15 cellular contexts compared by ENCODE assay signal in genomic region chr4:128639586-128640270, GRCh38.
DNase-seq lines count a peak whose midpoint lies in the region; ATAC-seq and TF ChIP-seq lines count a peak whose summit lies in the region.
"Had no signal": no experiment of that assay in that cellular context is flagged by ENCODE, and none has a peak within 500 bp of the region (broad histone marks: within the 10 kb centered on the region; RNA-seq: fewer than 3 reads in every experiment).

No MANE protein-coding gene starts in this region.

- peaks cover 42% of the 10 kb centered on the region for H3K4me1 ChIP-seq in adipocyte (ENCODE audit: control insufficient read depth, insufficient read depth, low read length)
- H3K4me1 ChIP-seq in gastroesophageal sphincter: peaks cover 0 to 17% (median 0%) of the 10 kb centered on the region in 3 donors
- peaks cover 4% of the 10 kb centered on the region for H3K4me1 ChIP-seq in osteoblast (ENCODE audit: insufficient read depth, low read length)

- H2AFZ ChIP-seq in osteoblast (ENCODE audit: low read length): peak overlapping the region; percentile 91

- TF ChIP-seq CTCF in AG10803 (conservative IDR thresholded peaks at IDR 0.05; ENCODE audit: low read length) (no peak), gastroesophageal sphincter (IDR thresholded peaks at IDR 0.05) (no peak), osteoblast (IDR thresholded peaks at IDR 0.05; ENCODE audit: extremely low read depth, low read depth, low read length) (no peak)

- peak overlapping the region; percentile 83 for H3K9ac ChIP-seq in adipocyte (ENCODE audit: low read length)

- H3K9me3 ChIP-seq in adipocyte (ENCODE audit: control insufficient read depth, low read length) (no peaks in the 10 kb centered on the region), gastroesophageal sphincter (no peaks in the 10 kb centered on the region), osteoblast (ENCODE audit: low read depth, low read length) (no peaks in the 10 kb centered on the region)
- H3K9me3 ChIP-seq: pancreas had no signal

- no peak for TF ChIP-seq POLR2A in gastroesophageal sphincter (IDR thresholded peaks at IDR 0.05)

- H3K27ac Mint-ChIP-seq in T-helper 2 cell treated with Interferon-gamma antibody and Interleukin-4, amounts not matched to agents 5 μg/mL and 100 μg/mL, for 36 hours: no peak overlapping the region

- H3K27me3 ChIP-seq in adipocyte (replicated peaks; ENCODE audit: control insufficient read depth, insufficient read depth, low read length): no peaks in the 10 kb centered on the region
- H3K27me3 ChIP-seq in gastroesophageal sphincter: no peaks in the 10 kb centered on the region
- no peaks in the 10 kb centered on the region for H3K27me3 ChIP-seq in osteoblast (ENCODE audit: insufficient read depth, low read length)
- H3K27me3 ChIP-seq: pancreas had no signal

- H3K4me1 Mint-ChIP-seq in T-helper 2 cell treated with Interferon-gamma antibody and Interleukin-4, amounts not matched to agents 5 μg/mL and 100 μg/mL, for 36 hours (ENCODE audit: low read depth): no peaks in the 10 kb centered on the region

- H3K4me2 ChIP-seq in osteoblast (ENCODE audit: insufficient read depth, low read length): no peak overlapping the region

- ATAC-seq in gastroesophageal sphincter: peak; percentile 16
- ATAC-seq: pancreas had no signal

- DNase-seq in AG10803 (ENCODE audit: low read depth): peak; percentile 67
- DNase-seq in adipocyte (ENCODE audit: low read depth): peak; percentile 24
- no peak for DNase-seq in osteoblast (ENCODE audit: insufficient read length, low spot score, missing footprints)
- DNase-seq in NCI-H1930 (lab: John Stamatoyannopoulos, UW): no peak
- DNase-seq in activated T-cell treated with anti-CD3 and anti-CD28 coated beads, Interleukin-2, amount 50 U/mL, for 48 hours: no peak
- DNase-seq in NCI-H345 treated with DMSO at 0.1 percent for 48 hours (lab: John Stamatoyannopoulos, UW; ENCODE audit: unreplicated experiment): no peak
- no peak for DNase-seq in T-helper 2 cell treated with Interferon-gamma antibody and Interleukin-4, amounts not matched to agents 5 μg/mL and 100 μg/mL, for 36 hours (ENCODE audit: low spot score)
- DNase-seq: activated CD4-positive, CD25-positive, alpha-beta regulatory T cell; activated naive CD4-positive, alpha-beta T cell; effector memory CD4-positive, alpha-beta T cell; NCI-H2081 treated with DMSO at 0.1 percent for 48 hours; pancreas; RPMI8226; T-helper 1 cell had no signal

- no peaks in the 10 kb centered on the region for H3K36me3 ChIP-seq in adipocyte (ENCODE audit: control insufficient read depth, insufficient read depth, low read length, severe bottlenecking)
- H3K36me3 ChIP-seq in gastroesophageal sphincter: no peaks in the 10 kb centered on the region
- no peaks in the 10 kb centered on the region for H3K36me3 ChIP-seq in osteoblast (ENCODE audit: insufficient read depth, low read length)
- H3K36me3 ChIP-seq: pancreas had no signal

- no peaks in the 10 kb centered on the region for H3K36me3 Mint-ChIP-seq in T-helper 2 cell treated with Interferon-gamma antibody and Interleukin-4, amounts not matched to agents 5 μg/mL and 100 μg/mL, for 36 hours (ENCODE audit: low read depth)

- peaks cover 2% of the 10 kb centered on the region for H3K27me3 Mint-ChIP-seq in T-helper 2 cell treated with Interferon-gamma antibody and Interleukin-4, amounts not matched to agents 5 μg/mL and 100 μg/mL, for 36 hours (ENCODE audit: low read depth)

- H3K9me3 Mint-ChIP-seq in T-helper 2 cell treated with Interferon-gamma antibody and Interleukin-4, amounts not matched to agents 5 μg/mL and 100 μg/mL, for 36 hours: no peaks in the 10 kb centered on the region

- 75% methylated on average over 1 of the region's 2 CpGs for WGBS in gastroesophageal sphincter (ENCODE audit: low coverage in 1 of 2), 2 donors

- H3K79me2 ChIP-seq in osteoblast (ENCODE audit: insufficient read depth, low read length): no peaks in the 10 kb centered on the region

- no peak overlapping the region for H3K4me3 ChIP-seq in AG10803 (ENCODE audit: low read length)
- H3K4me3 ChIP-seq in adipocyte (ENCODE audit: low read length): no peak overlapping the region
- no peak overlapping the region for H3K4me3 ChIP-seq in gastroesophageal sphincter
- H3K4me3 ChIP-seq in osteoblast (ENCODE audit: insufficient read depth, low read length): no peak overlapping the region
- H3K4me3 ChIP-seq: pancreas had no signal

- H3K27ac ChIP-seq in gastroesophageal sphincter (peak overlapping the region in 3 of 4 donors; percentile 0 to 37 (median 2)), osteoblast (ENCODE audit: low read depth, low read length) (no peak overlapping the region)

- H3K4me3 Mint-ChIP-seq in T-helper 2 cell treated with Interferon-gamma antibody and Interleukin-4, amounts not matched to agents 5 μg/mL and 100 μg/mL, for 36 hours: no peak overlapping the region

- no peak for TF ChIP-seq EP300 in gastroesophageal sphincter (IDR thresholded peaks at IDR 0.05)

- no peaks in the 10 kb centered on the region for H4K20me1 ChIP-seq in osteoblast (ENCODE audit: insufficient read depth, low read length)

Comparison
In these comparisons a context has a peak if more than half of its experiments do, and no peak if none do; other contexts are left out.
1. DNase-seq: peak in AG10803 (single experiment) and adipocyte (single experiment); none in osteoblast (single experiment), NCI-H1930 (0 of 2), activated T-cell treated with anti-CD3 and anti-CD28 coated beads, Interleukin-2, amount 50 U/mL, for 48 hours (0 of 2), NCI-H345 treated with DMSO at 0.1 percent for 48 hours (single experiment) and T-helper 2 cell treated with Interferon-gamma antibody and Interleukin-4, amounts not matched to agents 5 μg/mL and 100 μg/mL, for 36 hours (single experiment).